In genomic region chr1:105793541-105794146, GRCh38 we compare ENCODE assay signal across 8 cellular contexts.
A peak's percentile ranks its signal among the peaks of the same experiment; 100 is the strongest.
DNase-seq lines count a peak whose midpoint lies in the region; ATAC-seq, FAIRE-seq and TF ChIP-seq lines count a peak whose summit lies in the region.

No MANE protein-coding gene starts in this region.

- 93% methylated on average over 1 of the region's 1 CpG for WGBS in body of pancreas, 2 donors

- no peak overlapping the region for H3K27ac Mint-ChIP-seq in CD4-positive, alpha-beta memory T cell
- no peak overlapping the region for H3K27ac Mint-ChIP-seq in CD4-positive, alpha-beta T cell

- ATAC-seq in HG03159 (IDR thresholded peaks at IDR 0.05; ENCODE audit: unreplicated experiment): peak; percentile 76
- ATAC-seq in body of pancreas: no peak
- no peak for ATAC-seq in CD4-positive, alpha-beta T cell (ENCODE audit: poor library complexity)

- H3K27me3 ChIP-seq in body of pancreas: no peaks in the 10 kb centered on the region
- no peaks in the 10 kb centered on the region for H3K27me3 ChIP-seq in CD4-positive, alpha-beta memory T cell (ENCODE audit: insufficient read depth, low read length)
- H3K27me3 ChIP-seq in CD4-positive, alpha-beta T cell (ENCODE audit: control insufficient read depth, insufficient read depth, low read length): no peaks in the 10 kb centered on the region

- intact Hi-C loops in body of pancreas (cut with DNase I): loop anchor here (10.0 kb wide), 1 partner anchor 1009 kb away; no protein-coding TSS in a partner anchor
- intact Hi-C loops in CD4-positive, alpha-beta memory T cell (cut with micrococcal nuclease): no loop called here
- intact Hi-C loops in CD4-positive, alpha-beta T cell (cut with DNase I, micrococcal nuclease): no loop called here

- H3K9me3 ChIP-seq in body of pancreas: no peaks in the 10 kb centered on the region
- H3K9me3 ChIP-seq in CD4-positive, alpha-beta memory T cell (ENCODE audit: control insufficient read depth in 1 of 2, low read length in 2 of 2): peaks cover 0 to 3% of the 10 kb centered on the region in 2 donors
- H3K9me3 ChIP-seq in CD4-positive, alpha-beta T cell (ENCODE audit: control insufficient read depth, low read length): no peaks in the 10 kb centered on the region

- H3K4me3 ChIP-seq in body of pancreas: no peak overlapping the region
- H3K4me3 ChIP-seq in CD4-positive, alpha-beta memory T cell (ENCODE audit: low read length in 2 of 2): no peak overlapping the region

- peak; percentile 17 for DNase-seq in GM10248 (ENCODE audit: extremely low spot score)
- DNase-seq in NCI-H446 treated with DMSO at 0.1 percent for 48 hours (lab: John Stamatoyannopoulos, UW): peak; percentile 60
- peak; percentile 33 to 64 (median 48) for DNase-seq in body of pancreas
- peak; percentile 1 to 21 for DNase-seq in lung microvascular endothelial cell (ENCODE audit: low read depth in 2 of 2)
- DNase-seq in CD4-positive, alpha-beta memory T cell: no peak
- no peak for DNase-seq in CD4-positive, alpha-beta T cell

- H3K36me3 ChIP-seq in body of pancreas (replicated peaks in 1 of 2; ENCODE audit: insufficient read depth in 1 of 2, low read depth in 2 of 2): no peaks in the 10 kb centered on the region
- no peaks in the 10 kb centered on the region for H3K36me3 ChIP-seq in CD4-positive, alpha-beta memory T cell (ENCODE audit: insufficient read depth, low read length)

- no peak overlapping the region for H3K27ac ChIP-seq in body of pancreas
- no peak overlapping the region for H3K27ac ChIP-seq in CD4-positive, alpha-beta memory T cell (ENCODE audit: low read depth, low read length)
- H3K27ac ChIP-seq in CD4-positive, alpha-beta T cell (ENCODE audit: low read depth, low read length): no peak overlapping the region

- H3K4me3 Mint-ChIP-seq in CD4-positive, alpha-beta memory T cell: no peak overlapping the region
- no peak overlapping the region for H3K4me3 Mint-ChIP-seq in CD4-positive, alpha-beta T cell

- H3K36me3 Mint-ChIP-seq in CD4-positive, alpha-beta memory T cell: no peaks in the 10 kb centered on the region
- no peaks in the 10 kb centered on the region for H3K36me3 Mint-ChIP-seq in CD4-positive, alpha-beta T cell (ENCODE audit: low read depth)

- no peak for TF ChIP-seq POLR2A in body of pancreas (IDR thresholded peaks at IDR 0.05)

- H3K4me1 ChIP-seq in body of pancreas: no peaks in the 10 kb centered on the region
- H3K4me1 ChIP-seq in CD4-positive, alpha-beta memory T cell (ENCODE audit: insufficient read depth, low read length): no peaks in the 10 kb centered on the region

- peaks cover 0 to 24% (median 10%) of the 10 kb centered on the region in 8 donors for H3K9me3 Mint-ChIP-seq in CD4-positive, alpha-beta memory T cell
- H3K9me3 Mint-ChIP-seq in CD4-positive, alpha-beta T cell: peaks cover 3% of the 10 kb centered on the region

- POLR2A ChIA-PET in GM10248 (lab: Yijun Ruan, JAX): no interaction called here
- POLR2A ChIA-PET in CD4-positive, alpha-beta memory T cell (lab: Charles Lee; ENCODE audit: partially characterized antibody): no interaction called here
- POLR2A ChIA-PET in CD4-positive, alpha-beta T cell (lab: Charles Lee): no interaction called here

- TF ChIP-seq CTCF in GM10248 (IDR thresholded peaks at IDR 0.05; ENCODE audit: control extremely low read depth, extremely low read depth, low read depth, missing control alignments): peak; percentile 67
- TF ChIP-seq CTCF in body of pancreas (IDR thresholded peaks at IDR 0.05): peak in 6 of 7 experiments; percentile 51 to 64 (median 59)
- no peak for TF ChIP-seq CTCF in CD4-positive, alpha-beta T cell (IDR thresholded peaks at IDR 0.05)

- CTCF ChIA-PET in GM10248 (lab: Yijun Ruan, JAX): interaction anchor here (0.6 to 3.2 kb wide), 12 partner anchors 9 to 1145 kb away, joined by 3 to 14 read pairs (median 4); no protein-coding TSS in a partner anchor
- CTCF ChIA-PET in CD4-positive, alpha-beta memory T cell (lab: Charles Lee; ENCODE audit: partially characterized antibody): no interaction called here
- CTCF ChIA-PET in CD4-positive, alpha-beta T cell (lab: Charles Lee): no interaction called here

- H3K4me1 Mint-ChIP-seq in CD4-positive, alpha-beta memory T cell: no peaks in the 10 kb centered on the region
- H3K4me1 Mint-ChIP-seq in CD4-positive, alpha-beta T cell (ENCODE audit: low read depth): no peaks in the 10 kb centered on the region

- peak; percentile 82 for FAIRE-seq in A204.1 (lab: Jason Lieb, UNC)

- no peaks in the 10 kb centered on the region for H3K27me3 Mint-ChIP-seq in CD4-positive, alpha-beta memory T cell
- H3K27me3 Mint-ChIP-seq in CD4-positive, alpha-beta T cell: no peaks in the 10 kb centered on the region

Comparison
In these comparisons a context has a peak if more than half of its experiments do, and no peak if none do; other contexts are left out.
1. DNase-seq: peak in GM10248 (single experiment), NCI-H446 treated with DMSO at 0.1 percent for 48 hours (single experiment), body of pancreas (4 of 4) and lung microvascular endothelial cell (2 of 2); none in CD4-positive, alpha-beta memory T cell (0 of 5) and CD4-positive, alpha-beta T cell (0 of 10).